19 cellular contexts compared by ENCODE assay signal in genomic region chr18:7096838-7097237, GRCh38.
"Had no signal": no experiment of that assay in that cellular context is flagged by ENCODE, and none has a peak within 500 bp of the region (broad histone marks: within the 10 kb centered on the region; RNA-seq: fewer than 3 reads in every experiment).

No MANE protein-coding gene starts in this region.

- H3K27me3 ChIP-seq: esophagus squamous epithelium, foreskin keratinocyte, hepatocyte, ovary, stomach had no signal

- DNase-seq: effector memory CD8-positive, alpha-beta T cell; esophagus squamous epithelium; foreskin keratinocyte; head of caudate nucleus; kidney glomerular epithelial cell; mammary epithelial cell; natural killer cell; ovary; right cardiac atrium; small intestine; stimulated activated CD4-positive, alpha-beta T cell treated with anti-CD3 and anti-CD28 coated beads, Interleukin-12 subunit alpha, Interleukin-12 subunit beta, amount 100 ng/mL, for 4 hours; stimulated activated naive CD4-positive, alpha-beta T cell; stomach; substantia nigra; trophoblast cell had no signal

- H3K4me1 ChIP-seq: esophagus squamous epithelium, foreskin keratinocyte, stomach had no signal

- ATAC-seq: effector memory CD8-positive, alpha-beta T cell; foreskin keratinocyte; left lobe of liver; natural killer cell; right cardiac atrium had no signal

- H3K4me2 ChIP-seq: hepatocyte had no signal

- H3K4me3 ChIP-seq: esophagus squamous epithelium, hepatocyte, ovary, stomach, thoracic aorta had no signal

- H3K36me3 ChIP-seq: esophagus squamous epithelium, ovary, stomach, thoracic aorta had no signal

- H3K27ac ChIP-seq: epithelial cell of prostate, esophagus squamous epithelium, foreskin keratinocyte, hepatocyte, ovary, stomach, thoracic aorta had no signal
